Comparison of ENCODE assay signal across 8 cellular contexts in the genomic region with DNA sequence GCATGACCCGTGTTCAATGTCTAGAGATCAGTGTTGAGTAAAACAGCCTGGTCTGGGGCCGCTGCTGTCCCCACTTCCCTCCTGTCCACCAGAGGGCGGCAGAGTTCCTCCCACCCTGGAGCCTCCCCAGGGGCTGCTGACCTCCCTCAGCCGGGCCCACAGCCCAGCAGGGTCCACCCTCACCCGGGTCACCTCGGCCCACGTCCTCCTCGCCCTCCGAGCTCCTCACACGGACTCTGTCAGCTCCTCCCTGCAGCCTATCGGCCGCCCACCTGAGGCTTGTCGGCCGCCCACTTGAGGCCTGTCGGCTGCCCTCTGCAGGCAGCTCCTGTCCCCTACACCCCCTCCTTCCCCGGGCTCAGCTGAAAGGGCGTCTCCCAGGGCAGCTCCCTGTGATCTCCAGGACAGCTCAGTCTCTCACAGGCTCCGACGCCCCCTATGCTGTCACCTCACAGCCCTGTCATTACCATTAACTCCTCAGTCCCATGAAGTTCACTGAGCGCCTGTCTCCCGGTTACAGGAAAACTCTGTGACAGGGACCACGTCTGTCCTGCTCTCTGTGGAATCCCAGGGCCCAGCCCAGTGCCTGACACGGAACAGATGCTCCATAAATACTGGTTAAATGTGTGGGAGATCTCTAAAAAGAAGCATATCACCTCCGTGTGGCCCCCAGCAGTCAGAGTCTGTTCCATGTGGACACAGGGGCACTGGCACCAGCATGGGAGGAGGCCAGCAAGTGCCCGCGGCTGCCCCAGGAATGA. TPM values are rescaled to one million over a fixed set of nuclear protein-coding genes. Genes with fewer than 3 reads are reported as not detected.
A peak's percentile ranks its signal among the peaks of the same experiment; 100 is the strongest.
DNase-seq lines count a peak whose midpoint lies in the region; ATAC-seq lines count a peak whose summit lies in the region.

No MANE protein-coding gene starts in this region.

- peak overlapping the region; percentile 61 for H3K4me3 Mint-ChIP-seq in activated naive CD8-positive, alpha-beta T cell treated with anti-CD3 and anti-CD28 coated beads for 36 hours

- no peaks in the 10 kb centered on the region for H3K9me3 Mint-ChIP-seq in activated naive CD8-positive, alpha-beta T cell treated with anti-CD3 and anti-CD28 coated beads for 36 hours

- H3K27ac Mint-ChIP-seq in activated naive CD8-positive, alpha-beta T cell treated with anti-CD3 and anti-CD28 coated beads for 36 hours: no peak overlapping the region

- ATAC-seq in HG02623 (IDR thresholded peaks at IDR 0.05; ENCODE audit: unreplicated experiment): no peak

- no peaks in the 10 kb centered on the region for H3K36me3 Mint-ChIP-seq in activated naive CD8-positive, alpha-beta T cell treated with anti-CD3 and anti-CD28 coated beads for 36 hours

- H3K27me3 Mint-ChIP-seq in activated naive CD8-positive, alpha-beta T cell treated with anti-CD3 and anti-CD28 coated beads for 36 hours: peaks cover 64% of the 10 kb centered on the region

- DNase-seq in DMS 273 (lab: John Stamatoyannopoulos, UW; ENCODE audit: unreplicated experiment): peak; percentile 77
- DNase-seq in DMS 273 treated with DMSO at 0.1 percent for 48 hours (lab: John Stamatoyannopoulos, UW): no peak
- DNase-seq in NCI-H1092 (lab: John Stamatoyannopoulos, UW): peak; percentile 65
- DNase-seq in T-helper 1 cell: peak; percentile 24 to 69 (median 54)
- peak; percentile 75 for DNase-seq in activated naive CD8-positive, alpha-beta T cell treated with anti-CD3 and anti-CD28 coated beads for 36 hours
- DNase-seq in iPS DF 19.7 (ENCODE audit: low read depth, low spot score): peak; percentile 61
- DNase-seq in stimulated activated CD4-positive, alpha-beta T cell treated with anti-CD3 and anti-CD28 coated beads, Interleukin-2, amount 100 ng/mL, for 4 hours (ENCODE audit: low read depth): peak; percentile 46

- H3K4me1 Mint-ChIP-seq in activated naive CD8-positive, alpha-beta T cell treated with anti-CD3 and anti-CD28 coated beads for 36 hours: peaks cover 5% of the 10 kb centered on the region

RNA-seq across cellular contexts. Expression of a gene that starts 1.5 kb away (rescaled TPM):
- total RNA-seq in activated naive CD8-positive, alpha-beta T cell treated with anti-CD3 and anti-CD28 coated beads for 36 hours: not detected

RNA-seq across cellular contexts. Expression of a gene that starts 18.9 kb away (rescaled TPM):
- not detected for total RNA-seq in activated naive CD8-positive, alpha-beta T cell treated with anti-CD3 and anti-CD28 coated beads for 36 hours

RNA-seq across cellular contexts. Expression of a gene that starts 48.4 kb away (rescaled TPM):
- not detected for total RNA-seq in activated naive CD8-positive, alpha-beta T cell treated with anti-CD3 and anti-CD28 coated beads for 36 hours
